ENCODE assay signal across 25 cellular contexts in the genomic region with DNA sequence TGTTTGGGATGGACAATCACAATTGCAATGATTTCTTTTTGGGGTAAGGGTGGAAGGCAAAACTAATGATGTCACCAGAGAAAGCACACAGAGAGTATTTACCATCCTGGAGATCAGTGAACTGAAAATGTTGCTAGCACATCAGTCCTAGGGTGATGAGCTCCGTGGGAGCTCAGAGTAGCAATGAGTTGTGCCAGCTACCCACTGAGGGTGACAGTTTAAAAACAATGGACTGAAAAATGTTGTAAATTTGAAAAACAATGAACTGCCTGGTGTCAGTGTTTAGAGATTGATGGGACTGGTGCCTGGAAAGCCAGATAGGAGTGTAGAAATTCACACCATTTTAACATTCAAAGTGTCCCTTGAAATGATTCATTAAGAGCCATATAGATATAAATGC.
"Had no signal": no experiment of that assay in that cellular context is flagged by ENCODE, and none has a peak within 500 bp of the region (broad histone marks: within the 10 kb centered on the region; RNA-seq: fewer than 3 reads in every experiment).

No MANE protein-coding gene starts in this region.

- H3K36me3 Mint-ChIP-seq: activated naive CD8-positive, alpha-beta T cell treated with anti-CD3 and anti-CD28 coated beads for 36 hours; memory B cell had no signal

- H3K9me3 ChIP-seq: breast epithelium, colonic mucosa, gastroesophageal sphincter, pancreas, upper lobe of right lung had no signal

- ATAC-seq: effector memory CD8-positive, alpha-beta T cell; gastroesophageal sphincter; left cardiac atrium; psoas muscle; right cardiac atrium; stimulated activated naive CD8-positive, alpha-beta T cell treated with anti-CD3 and anti-CD28 coated beads, Interleukin-15, Interleukin-2, amounts not matched to agents 100 U/mL and 50 U/mL, for 24 hours; T-helper 17 cell; upper lobe of right lung had no signal

- H3K27me3 ChIP-seq: breast epithelium, colonic mucosa, gastroesophageal sphincter, pancreas, upper lobe of right lung had no signal

- H3K27me3 Mint-ChIP-seq: activated naive CD8-positive, alpha-beta T cell treated with anti-CD3 and anti-CD28 coated beads for 36 hours had no signal

- H3K9me3 Mint-ChIP-seq: activated naive CD8-positive, alpha-beta T cell treated with anti-CD3 and anti-CD28 coated beads for 36 hours had no signal

- H3K4me1 ChIP-seq: breast epithelium, colonic mucosa, gastroesophageal sphincter, pancreas, psoas muscle, upper lobe of right lung had no signal

- H3K4me1 Mint-ChIP-seq: activated naive CD8-positive, alpha-beta T cell treated with anti-CD3 and anti-CD28 coated beads for 36 hours; memory B cell; nephron; T-helper 17 cell had no signal

- H3K27ac Mint-ChIP-seq: activated naive CD8-positive, alpha-beta T cell treated with anti-CD3 and anti-CD28 coated beads for 36 hours; effector memory CD8-positive, alpha-beta T cell; memory B cell; nephron; T-helper 17 cell had no signal

- DNase-seq: activated CD4-positive, alpha-beta T cell treated with anti-CD3 and anti-CD28 coated beads for 4 hours; activated CD4-positive, alpha-beta T cell treated with anti-CD3 and anti-CD28 coated beads, Interleukin-2, amount 50 U/mL, for 48 hours; activated CD4-positive, CD25-positive, alpha-beta regulatory T cell; activated naive CD4-positive, alpha-beta T cell treated with Interleukin-2 at 50 U/mL for 16 hours; activated naive CD8-positive, alpha-beta T cell treated with anti-CD3 and anti-CD28 coated beads for 36 hours; activated T-cell treated with anti-CD3 and anti-CD28 coated beads, Interleukin-2, amount 50 U/mL, for 48 hours; colonic mucosa; dorsolateral prefrontal cortex; effector memory CD8-positive, alpha-beta T cell; head of caudate nucleus; hypothalamus; left cardiac atrium; pancreas; psoas muscle; right cardiac atrium; stimulated activated CD4-positive, alpha-beta T cell treated with anti-CD3 and anti-CD28 coated beads, Interleukin-12 subunit alpha, Interleukin-12 subunit beta, amount 100 ng/mL, for 4 hours; stimulated activated CD4-positive, alpha-beta T cell treated with anti-CD3 and anti-CD28 coated beads, Interleukin-4, amount 100 ng/mL, for 4 hours; stimulated activated naive CD8-positive, alpha-beta T cell treated with anti-CD3 and anti-CD28 coated beads, Interleukin-15, Interleukin-2, amounts not matched to agents 100 U/mL and 50 U/mL, for 24 hours; T-helper 17 cell; upper lobe of right lung had no signal

- H3K4me3 ChIP-seq: breast epithelium, colonic mucosa, dorsolateral prefrontal cortex, gastroesophageal sphincter, pancreas, psoas muscle, upper lobe of right lung had no signal

- H3K27ac ChIP-seq: breast epithelium, colonic mucosa, dorsolateral prefrontal cortex, epithelial cell of prostate, gastroesophageal sphincter, pancreas, psoas muscle, upper lobe of right lung had no signal

- H3K4me3 Mint-ChIP-seq: activated naive CD8-positive, alpha-beta T cell treated with anti-CD3 and anti-CD28 coated beads for 36 hours; effector memory CD8-positive, alpha-beta T cell; memory B cell; nephron; T-helper 17 cell had no signal

- H3K36me3 ChIP-seq: breast epithelium, colonic mucosa, gastroesophageal sphincter, pancreas, upper lobe of right lung had no signal
